In the genomic region with DNA sequence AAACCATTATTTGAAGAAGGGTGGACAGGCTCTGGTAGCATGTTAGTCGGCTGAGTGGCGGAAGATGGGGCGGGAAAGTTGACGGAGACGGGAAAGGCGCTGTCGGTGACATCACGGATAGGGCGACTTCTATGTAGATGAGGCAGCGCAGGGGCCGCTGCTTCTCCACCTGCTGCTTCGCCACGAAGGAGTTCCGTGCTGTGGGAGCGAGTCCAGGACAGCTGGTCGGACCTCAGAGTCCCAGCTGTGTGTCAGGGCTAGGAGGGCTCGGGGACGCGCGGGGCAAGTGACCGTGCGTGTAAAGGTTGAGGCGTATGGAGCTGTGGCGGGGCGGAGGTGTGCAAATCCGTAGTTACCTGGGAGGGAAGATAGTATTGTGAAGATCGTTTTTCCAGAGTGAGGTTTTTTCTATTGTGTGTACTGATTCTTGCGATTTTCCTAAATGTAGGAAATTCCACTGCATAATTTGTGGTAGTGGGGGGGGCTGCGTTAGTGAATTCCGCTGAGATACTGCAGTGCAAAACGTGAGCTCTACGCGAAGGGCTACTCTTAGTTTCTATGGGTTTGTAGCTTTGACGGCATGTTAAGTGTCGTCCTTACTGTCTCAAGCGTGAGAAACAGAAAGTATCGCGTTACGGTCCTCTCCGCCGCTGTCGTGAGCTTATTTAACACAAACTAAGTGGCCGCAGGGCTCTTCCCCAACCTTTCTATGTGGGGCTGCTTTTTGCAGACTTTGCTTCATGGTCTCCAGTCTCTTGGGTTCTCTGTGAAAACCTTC, we compare ENCODE assay signal across 1 cellular context.
A peak's percentile ranks its signal among the peaks of the same experiment; 100 is the strongest.
TF ChIP-seq lines count a peak whose summit lies in the region.

No MANE protein-coding gene starts in this region.

TF ChIP-seq in K562, 482 proteins besides CTCF, POLR2A, EP300 and RAD21 (continued from another document and continues in another):
- peak; percentile 43 for TF ChIP-seq E2F8 (IDR thresholded peaks at IDR 0.05; ENCODE audit: low read depth, partially characterized antibody)
- TF ChIP-seq ATF7 (IDR thresholded peaks at IDR 0.05) = peak; percentile 78
- peak; percentile 99 for TF ChIP-seq SMAD1 (IDR thresholded peaks at IDR 0.05; ENCODE audit: low read depth, low read length, partially characterized antibody)
- TF ChIP-seq ZNF830 (CRISPR knock-in tag; IDR thresholded peaks at IDR 0.05) = peak; percentile 99
- TF ChIP-seq NELFE (IDR thresholded peaks at IDR 0.05; ENCODE audit: insufficient read depth, insufficient read length) = peak; percentile 32
- TF ChIP-seq HSF4 (CRISPR knock-in tag; IDR thresholded peaks at IDR 0.05; ENCODE audit: borderline replicate concordance) = no peak
- peak; percentile 78; the same call in 1 of the 2 replicates for TF ChIP-seq ZNF354B (CRISPR knock-in tag; IDR thresholded peaks at IDR 0.05)
- peak in 1 of 2 experiments; percentile 89; a peak in 2 of 4 replicates for TF ChIP-seq SRF (CRISPR knock-in tag; IDR thresholded peaks at IDR 0.05)
- TF ChIP-seq ZNF23 (CRISPR knock-in tag; IDR thresholded peaks at IDR 0.05) = peak; percentile 89
- TF ChIP-seq FIP1L1 (IDR thresholded peaks at IDR 0.05; ENCODE audit: low read depth, low read length, poor library complexity, severe bottlenecking) = peak; percentile 77
- peak; percentile 17; the same call in 1 of the 2 replicates for TF ChIP-seq ETV1 (tag; conservative IDR thresholded peaks at IDR 0.05; ENCODE audit: low read depth)
- no peak for TF ChIP-seq SLC30A9 (CRISPR knock-in tag; IDR thresholded peaks at IDR 0.05)
- TF ChIP-seq, protein P1, sequence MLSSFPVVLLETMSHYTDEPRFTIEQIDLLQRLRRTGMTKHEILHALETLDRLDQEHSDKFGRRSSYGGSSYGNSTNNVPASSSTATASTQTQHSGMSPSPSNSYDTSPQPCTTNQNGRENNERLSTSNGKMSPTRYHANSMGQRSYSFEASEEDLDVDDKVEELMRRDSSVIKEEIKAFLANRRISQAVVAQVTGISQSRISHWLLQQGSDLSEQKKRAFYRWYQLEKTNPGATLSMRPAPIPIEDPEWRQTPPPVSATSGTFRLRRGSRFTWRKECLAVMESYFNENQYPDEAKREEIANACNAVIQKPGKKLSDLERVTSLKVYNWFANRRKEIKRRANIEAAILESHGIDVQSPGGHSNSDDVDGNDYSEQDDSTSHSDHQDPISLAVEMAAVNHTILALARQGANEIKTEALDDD (IDR thresholded peaks at IDR 0.05) = no peak
- TF ChIP-seq CAMTA2 (CRISPR knock-in tag; conservative IDR thresholded peaks at IDR 0.05) = peak; percentile 98
- peak; percentile 48 for TF ChIP-seq ZBTB8A (IDR thresholded peaks at IDR 0.05; ENCODE audit: partially characterized antibody)
- TF ChIP-seq NR2F6 (CRISPR knock-in tag; IDR thresholded peaks at IDR 0.05) = peak; percentile 97
- TF ChIP-seq, protein P2, sequence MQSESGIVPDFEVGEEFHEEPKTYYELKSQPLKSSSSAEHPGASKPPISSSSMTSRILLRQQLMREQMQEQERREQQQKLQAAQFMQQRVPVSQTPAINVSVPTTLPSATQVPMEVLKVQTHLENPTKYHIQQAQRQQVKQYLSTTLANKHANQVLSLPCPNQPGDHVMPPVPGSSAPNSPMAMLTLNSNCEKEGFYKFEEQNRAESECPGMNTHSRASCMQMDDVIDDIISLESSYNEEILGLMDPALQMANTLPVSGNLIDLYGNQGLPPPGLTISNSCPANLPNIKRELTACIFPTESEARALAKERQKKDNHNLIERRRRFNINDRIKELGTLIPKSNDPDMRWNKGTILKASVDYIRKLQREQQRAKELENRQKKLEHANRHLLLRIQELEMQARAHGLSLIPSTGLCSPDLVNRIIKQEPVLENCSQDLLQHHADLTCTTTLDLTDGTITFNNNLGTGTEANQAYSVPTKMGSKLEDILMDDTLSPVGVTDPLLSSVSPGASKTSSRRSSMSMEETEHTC (IDR thresholded peaks at IDR 0.05) = peak; percentile 7; the same call in 1 of the 2 replicates
- no peak for TF ChIP-seq ZNF512 (tag; IDR thresholded peaks at IDR 0.05)
- TF ChIP-seq ZNF133 (CRISPR knock-in tag; IDR thresholded peaks at IDR 0.05) = no peak
- no peak for TF ChIP-seq RB1 (IDR thresholded peaks at IDR 0.05; ENCODE audit: low read depth)
- peak; percentile 90 for TF ChIP-seq ARHGAP35 (IDR thresholded peaks at IDR 0.05; ENCODE audit: partially characterized antibody)
- 0 out of 4 replicates have a peak, but pooled peaks of 1 of the 2 experiments have one; percentile 37 for TF ChIP-seq TBL1XR1 (IDR thresholded peaks at IDR 0.05; ENCODE audit: low read length in 2 of 2)
- TF ChIP-seq, protein P3, sequence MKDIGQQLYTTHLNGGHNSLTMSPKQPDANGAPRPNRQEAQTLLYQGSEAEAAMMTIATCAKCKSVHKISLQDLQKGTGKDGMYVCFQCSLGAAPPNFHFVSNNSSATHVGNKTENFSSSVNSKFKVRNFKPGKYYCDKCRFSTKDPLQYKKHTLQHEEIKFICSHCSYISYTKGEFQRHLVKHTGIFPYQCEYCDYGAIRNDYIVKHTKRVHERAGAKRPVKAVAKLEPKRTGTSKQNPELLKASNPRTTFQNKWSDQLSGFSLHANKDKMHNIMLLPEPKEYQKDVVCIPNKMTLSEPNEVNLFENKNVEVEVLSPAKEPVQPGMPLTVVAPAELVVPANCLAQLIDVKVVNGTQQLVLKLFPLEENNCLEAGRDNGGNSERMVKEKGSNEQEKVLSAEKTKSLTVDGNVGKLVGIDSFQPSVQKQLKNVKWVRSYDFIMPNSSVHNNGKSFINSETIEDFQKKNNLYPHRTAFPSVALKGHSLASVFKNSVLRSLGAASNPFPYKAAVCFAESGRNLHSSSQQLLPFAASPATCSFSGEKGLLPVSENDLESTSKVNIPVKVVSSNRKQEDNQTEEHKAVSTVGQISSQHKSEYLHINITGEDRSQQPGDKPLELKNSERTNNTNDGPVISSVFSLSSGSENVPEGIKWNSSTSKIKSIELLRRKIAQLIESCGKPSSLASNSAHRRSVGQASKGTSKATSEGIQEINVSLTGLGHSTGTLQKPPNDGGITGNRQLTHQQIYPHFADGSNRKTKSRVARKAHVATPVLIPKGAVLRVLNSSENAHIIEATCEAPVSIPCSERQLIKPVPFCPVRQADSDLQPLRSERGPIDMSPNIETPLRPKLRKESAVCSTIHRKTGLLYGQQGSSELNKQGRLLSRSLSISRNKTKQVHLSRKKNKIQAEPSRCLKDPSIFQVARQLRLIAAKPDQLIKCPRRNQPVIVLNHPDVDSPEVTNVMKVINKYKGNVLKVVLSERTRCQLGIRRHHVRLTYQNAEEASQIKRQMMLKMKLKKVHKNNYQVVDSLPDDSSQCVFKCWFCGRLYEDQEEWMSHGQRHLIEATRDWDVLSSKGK (CRISPR knock-in tag; IDR thresholded peaks at IDR 0.05) = peak; percentile 94
- peak; percentile 93 for TF ChIP-seq ZNF347 (CRISPR knock-in tag; IDR thresholded peaks at IDR 0.05; ENCODE audit: low read depth)
- TF ChIP-seq CBX5 (IDR thresholded peaks at IDR 0.05; ENCODE audit: borderline replicate concordance, low read depth) = no peak
- TF ChIP-seq, protein P4, sequence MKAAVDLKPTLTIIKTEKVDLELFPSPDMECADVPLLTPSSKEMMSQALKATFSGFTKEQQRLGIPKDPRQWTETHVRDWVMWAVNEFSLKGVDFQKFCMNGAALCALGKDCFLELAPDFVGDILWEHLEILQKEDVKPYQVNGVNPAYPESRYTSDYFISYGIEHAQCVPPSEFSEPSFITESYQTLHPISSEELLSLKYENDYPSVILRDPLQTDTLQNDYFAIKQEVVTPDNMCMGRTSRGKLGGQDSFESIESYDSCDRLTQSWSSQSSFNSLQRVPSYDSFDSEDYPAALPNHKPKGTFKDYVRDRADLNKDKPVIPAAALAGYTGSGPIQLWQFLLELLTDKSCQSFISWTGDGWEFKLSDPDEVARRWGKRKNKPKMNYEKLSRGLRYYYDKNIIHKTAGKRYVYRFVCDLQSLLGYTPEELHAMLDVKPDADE (conservative IDR thresholded peaks at IDR 0.05; ENCODE audit: control insufficient read depth, low read depth, low read length) = peak; percentile 85; the same call in 1 of the 2 replicates
- TF ChIP-seq, protein P5, sequence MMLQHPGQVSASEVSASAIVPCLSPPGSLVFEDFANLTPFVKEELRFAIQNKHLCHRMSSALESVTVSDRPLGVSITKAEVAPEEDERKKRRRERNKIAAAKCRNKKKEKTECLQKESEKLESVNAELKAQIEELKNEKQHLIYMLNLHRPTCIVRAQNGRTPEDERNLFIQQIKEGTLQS (IDR thresholded peaks at IDR 0.05) = peak; percentile 32; the same call in 1 of the 2 replicates
- TF ChIP-seq, protein P5 (CRISPR knock-in tag; conservative IDR thresholded peaks at IDR 0.05) = no peak
- peak; percentile 60; the same call in 1 of the 2 replicates for TF ChIP-seq CHD2 (IDR thresholded peaks at IDR 0.05; ENCODE audit: low read depth, low read length)
- TF ChIP-seq, protein P6, sequence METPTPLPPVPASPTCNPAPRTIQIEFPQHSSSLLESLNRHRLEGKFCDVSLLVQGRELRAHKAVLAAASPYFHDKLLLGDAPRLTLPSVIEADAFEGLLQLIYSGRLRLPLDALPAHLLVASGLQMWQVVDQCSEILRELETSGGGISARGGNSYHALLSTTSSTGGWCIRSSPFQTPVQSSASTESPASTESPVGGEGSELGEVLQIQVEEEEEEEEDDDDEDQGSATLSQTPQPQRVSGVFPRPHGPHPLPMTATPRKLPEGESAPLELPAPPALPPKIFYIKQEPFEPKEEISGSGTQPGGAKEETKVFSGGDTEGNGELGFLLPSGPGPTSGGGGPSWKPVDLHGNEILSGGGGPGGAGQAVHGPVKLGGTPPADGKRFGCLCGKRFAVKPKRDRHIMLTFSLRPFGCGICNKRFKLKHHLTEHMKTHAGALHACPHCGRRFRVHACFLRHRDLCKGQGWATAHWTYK (CRISPR knock-in tag; IDR thresholded peaks at IDR 0.05) = peak; percentile 98
- TF ChIP-seq POLR2B (IDR thresholded peaks at IDR 0.05; ENCODE audit: low read depth, partially characterized antibody) = peak; percentile 96
- TF ChIP-seq ASH1L (IDR thresholded peaks at IDR 0.05; ENCODE audit: borderline replicate concordance, low read depth, partially characterized antibody) = peak; percentile 38
- no peak for TF ChIP-seq BRF1 (IDR thresholded peaks at IDR 0.05; ENCODE audit: borderline replicate concordance, extremely low read depth, insufficient read length)
- no peak; the same call in 1 of the 2 replicates for TF ChIP-seq ATF1 (CRISPR knock-in tag; IDR thresholded peaks at IDR 0.05)
- TF ChIP-seq ATF1 (tag; IDR thresholded peaks at IDR 0.05) = peak; percentile 93
- TF ChIP-seq NCOR1 (IDR thresholded peaks at IDR 0.05) = peak; percentile 89
- peak; percentile 95 for TF ChIP-seq POLR2H (tag; IDR thresholded peaks at IDR 0.05; ENCODE audit: low read depth)
- peak; percentile 97 for TF ChIP-seq TBP (optimal IDR thresholded peaks at IDR 0.05; ENCODE audit: low read depth, low read length)
